Comparison of ENCODE assay signal across 1 cellular context in genomic region chr15:29055876-29056275, GRCh38.
TF ChIP-seq lines count a peak whose summit lies in the region.

No MANE protein-coding gene starts in this region.

TF ChIP-seq in K562, 482 proteins besides CTCF, POLR2A, EP300 and RAD21 (continued from another document):
- TF ChIP-seq MGA (IDR thresholded peaks at IDR 0.05) (no peak), NBN (IDR thresholded peaks at IDR 0.05; ENCODE audit: low read depth) (no peak), KLF16 (IDR thresholded peaks at IDR 0.05) (no peak), ZNF75A (CRISPR knock-in tag; IDR thresholded peaks at IDR 0.05) (0 out of 2 replicates have a peak, but pooled peaks have one; percentile 37)
TF ChIP-seq in K562: peak in this region for 1.
